1 cellular context compared by ENCODE assay signal in the genomic region with DNA sequence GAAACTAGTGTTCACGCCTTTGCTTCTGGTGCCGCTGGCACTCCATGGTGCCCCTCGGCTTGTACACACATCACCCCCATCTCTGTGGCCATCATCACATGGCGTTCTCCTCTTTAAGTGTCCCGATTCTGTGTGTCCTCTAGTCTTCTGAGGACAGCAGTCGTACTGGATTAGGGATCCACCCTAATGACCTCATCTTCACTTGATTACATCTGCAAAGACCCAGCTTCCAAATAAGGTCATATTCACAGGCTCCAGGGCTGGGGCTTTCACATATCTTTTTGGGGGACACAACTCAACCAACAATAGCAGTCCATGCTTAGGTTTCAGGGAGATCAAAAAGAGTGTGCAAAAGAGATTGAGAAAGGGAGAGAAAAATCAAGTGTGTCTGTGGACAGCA.
A peak's percentile ranks its signal among the peaks of the same experiment; 100 is the strongest.
TF ChIP-seq lines count a peak whose summit lies in the region.

No MANE protein-coding gene starts in this region.

TF ChIP-seq in K562, 482 proteins besides CTCF, POLR2A, EP300 and RAD21:
- TF ChIP-seq, protein P1, sequence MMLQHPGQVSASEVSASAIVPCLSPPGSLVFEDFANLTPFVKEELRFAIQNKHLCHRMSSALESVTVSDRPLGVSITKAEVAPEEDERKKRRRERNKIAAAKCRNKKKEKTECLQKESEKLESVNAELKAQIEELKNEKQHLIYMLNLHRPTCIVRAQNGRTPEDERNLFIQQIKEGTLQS (IDR thresholded peaks at IDR 0.05) = peak; percentile 70
- TF ChIP-seq, protein P1 (CRISPR knock-in tag; conservative IDR thresholded peaks at IDR 0.05) = no peak
- TF ChIP-seq KLF16 (IDR thresholded peaks at IDR 0.05) (no peak), JUND (IDR thresholded peaks at IDR 0.05; ENCODE audit: borderline replicate concordance, low read depth, low read length) (peak; percentile 75), JUND (tag; IDR thresholded peaks at IDR 0.05; ENCODE audit: borderline replicate concordance, low read depth, low read length) (peak; percentile 67; the same call in 1 of the 3 replicates), ZNF232 (CRISPR knock-in tag; IDR thresholded peaks at IDR 0.05) (no peak), MBD1 (CRISPR knock-in tag; IDR thresholded peaks at IDR 0.05) (no peak), ZNF175 (CRISPR knock-in tag; IDR thresholded peaks at IDR 0.05; ENCODE audit: low read depth) (0 out of 2 replicates have a peak, but pooled peaks have one; percentile 24), PTBP1 (IDR thresholded peaks at IDR 0.05; ENCODE audit: low read depth, low read length) (no peak), SNIP1 (IDR thresholded peaks at IDR 0.05; ENCODE audit: low read depth) (no peak), KLF6 (CRISPR knock-in tag; IDR thresholded peaks at IDR 0.05; ENCODE audit: borderline replicate concordance) (no peak), ZNF146 (CRISPR knock-in tag; IDR thresholded peaks at IDR 0.05; ENCODE audit: unreplicated experiment) (no peak), BMI1 (IDR thresholded peaks at IDR 0.05; ENCODE audit: low read length) (no peak), SRF (CRISPR knock-in tag; IDR thresholded peaks at IDR 0.05) (peak in 1 of 2 experiments; percentile 90; a peak in 2 of 4 replicates), ATF7 (IDR thresholded peaks at IDR 0.05) (peak; percentile 83), PCBP2 (IDR thresholded peaks at IDR 0.05; ENCODE audit: low read depth, low read length, poor library complexity, severe bottlenecking) (no peak)
- TF ChIP-seq, protein P2, sequence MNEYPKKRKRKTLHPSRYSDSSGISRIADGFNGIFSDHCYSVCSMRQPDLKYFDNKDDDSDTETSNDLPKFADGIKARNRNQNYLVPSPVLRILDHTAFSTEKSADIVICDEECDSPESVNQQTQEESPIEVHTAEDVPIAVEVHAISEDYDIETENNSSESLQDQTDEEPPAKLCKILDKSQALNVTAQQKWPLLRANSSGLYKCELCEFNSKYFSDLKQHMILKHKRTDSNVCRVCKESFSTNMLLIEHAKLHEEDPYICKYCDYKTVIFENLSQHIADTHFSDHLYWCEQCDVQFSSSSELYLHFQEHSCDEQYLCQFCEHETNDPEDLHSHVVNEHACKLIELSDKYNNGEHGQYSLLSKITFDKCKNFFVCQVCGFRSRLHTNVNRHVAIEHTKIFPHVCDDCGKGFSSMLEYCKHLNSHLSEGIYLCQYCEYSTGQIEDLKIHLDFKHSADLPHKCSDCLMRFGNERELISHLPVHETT (CRISPR knock-in tag; conservative IDR thresholded peaks at IDR 0.05 in 1 of 2, IDR thresholded peaks at IDR 0.05 in 1 of 2) = 0 out of 4 replicates have a peak, but pooled peaks of 1 of the 2 experiments have one; percentile 13
